24 cellular contexts compared by ENCODE assay signal in the genomic region with DNA sequence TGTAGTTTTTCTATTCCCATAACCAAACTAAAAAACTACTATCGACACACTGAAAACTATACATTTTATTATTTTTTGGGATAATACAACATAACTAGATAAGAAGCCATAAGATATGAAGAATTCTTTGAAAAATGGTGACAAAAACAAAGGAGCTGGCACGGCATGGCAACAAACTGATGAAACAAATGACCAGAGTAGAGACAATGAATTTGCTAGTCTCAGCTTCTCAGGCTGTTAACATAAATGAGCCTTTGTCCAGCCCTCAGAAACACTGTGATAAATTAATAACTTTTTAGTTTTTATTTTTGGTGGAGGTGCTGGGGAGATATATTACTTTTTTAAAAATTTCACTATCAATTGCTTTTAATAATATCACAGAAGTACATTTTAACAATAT.
DNase-seq lines count a peak whose midpoint lies in the region; TF ChIP-seq lines count a peak whose summit lies in the region.
"Had no signal": no experiment of that assay in that cellular context is flagged by ENCODE, and none has a peak within 500 bp of the region (broad histone marks: within the 10 kb centered on the region; RNA-seq: fewer than 3 reads in every experiment).

No MANE protein-coding gene starts in this region.

- no peaks in the 10 kb centered on the region for H3K4me1 ChIP-seq in A673 (ENCODE audit: insufficient read depth, low read length, poor library complexity, severe bottlenecking)
- H3K4me1 ChIP-seq: BE2C had no signal

- H3K27ac ChIP-seq in A673 (ENCODE audit: low read depth, low read length, poor library complexity, severe bottlenecking) (peak overlapping the region; percentile 50), angular gyrus (ENCODE audit: low read depth, low read length) (peak overlapping the region; percentile 84)
- H3K27ac ChIP-seq: GM23248, KMS-11 had no signal

- CTCF ChIA-PET in A673 (lab: Charles Lee): no interaction called here

- no TSS peak for BruUV-seq in A673 (replicated peaks; lab: Mats Ljungman, UMichigan)

- DNase-seq in A673 (ENCODE audit: low spot score) (no peak), globus pallidus (ENCODE audit: low spot score) (peak; percentile 76), putamen (ENCODE audit: low spot score) (peak; percentile 40), posterior cingulate gyrus (no peak), posterior vena cava (ENCODE audit: low spot score) (no peak), GDM1 (lab: John Stamatoyannopoulos, UW) (no peak)
- DNase-seq in activated CD4-positive, alpha-beta T cell treated with anti-CD3 and anti-CD28 coated beads, Interleukin-2, amount 50 U/mL, for 48 hours: no peak
- DNase-seq: BE2C; CD4-positive, CD25-positive, alpha-beta regulatory T cell; COR-L47; DMS79; GM23248; HCEC 1CT; MV-4-11; NCI-H1105 treated with DMSO at 0.1 percent for 48 hours; NCI-H1694; NCI-H2081; NCI-H2171; NCI-H345; NCI-H524; NCI-H82 had no signal

- intact Hi-C loops in A673 (cut with micrococcal nuclease; ENCODE audit: unreplicated experiment): no loop called here
- intact Hi-C loops in posterior cingulate gyrus (cut with DNase I): no loop called here
- intact Hi-C loops in posterior vena cava (cut with DNase I): no loop called here

- TF ChIP-seq CTCF in A673 (conservative IDR thresholded peaks at IDR 0.05; ENCODE audit: low read depth, low read length): no peak

- H3K4me3 ChIP-seq in A673 (ENCODE audit: low read depth, low read length, poor library complexity, severe bottlenecking): no peak overlapping the region
- H3K4me3 ChIP-seq: GM12878, GM23248 had no signal

- H3K9me3 ChIP-seq in A673 (ENCODE audit: low read depth, low read length, poor library complexity, severe bottlenecking): no peaks in the 10 kb centered on the region
- H3K9me3 ChIP-seq: BE2C had no signal

- peaks cover 49% of the 10 kb centered on the region for H3K36me3 ChIP-seq in A673 (ENCODE audit: insufficient read depth, low read length, poor library complexity, severe bottlenecking)

- POLR2A ChIA-PET in A673 (lab: Charles Lee; ENCODE audit: low non-redundant PET): no interaction called here

- H3K27me3 ChIP-seq in A673 (replicated peaks; ENCODE audit: insufficient read depth, low read depth, low read length, poor library complexity): no peaks in the 10 kb centered on the region
- H3K27me3 ChIP-seq: BE2C had no signal

Comparison
In these comparisons a context has a peak if more than half of its experiments do, and no peak if none do; other contexts are left out.
1. DNase-seq: peak in globus pallidus (single experiment) and putamen (single experiment); none in A673 (single experiment), posterior cingulate gyrus (0 of 10), activated CD4-positive, alpha-beta T cell treated with anti-CD3 and anti-CD28 coated beads, Interleukin-2, amount 50 U/mL, for 48 hours (0 of 2), posterior vena cava (single experiment) and GDM1 (single experiment).